In genomic region chr1:154270833-154271232, GRCh38 we compare ENCODE assay signal across 18 cellular contexts. TPM values are rescaled to one million over a fixed set of nuclear protein-coding genes. Genes with fewer than 3 reads are reported as not detected.
DNase-seq lines count a peak whose midpoint lies in the region; ATAC-seq, FAIRE-seq and TF ChIP-seq lines count a peak whose summit lies in the region.
"Had no signal": no experiment of that assay in that cellular context is flagged by ENCODE, and none has a peak within 500 bp of the region (broad histone marks: within the 10 kb centered on the region; RNA-seq: fewer than 3 reads in every experiment).

No MANE protein-coding gene starts in this region.

- DNase-seq in GM12892 (ENCODE audit: insufficient read length) (no peak), mesenchymal stem cell (peak; percentile 2), T1000 (lab: John Stamatoyannopoulos, UW) (no peak), OCI-M1 (lab: John Stamatoyannopoulos, UW) (no peak)
- no peak for DNase-seq in activated CD4-positive, alpha-beta memory T cell treated with anti-CD3 and anti-CD28 coated beads, Interleukin-2, amount 10 ng/mL, durations not matched to agents 7 days and 5 days
- DNase-seq: activated T-cell treated with anti-CD3 and anti-CD28 coated beads, Interleukin-2, amount 50 U/mL, for 1 hour; AML-193; caudate nucleus; GDM1; hypothalamus; lower lobe of right lung; NCI-H1105; psoas muscle had no signal

- H4K91ac ChIP-seq in mesenchymal stem cell (ENCODE audit: low read length), result no peak overlapping the region

- H2BK12ac ChIP-seq in mesenchymal stem cell (ENCODE audit: low read length in 2 of 2), result no peak overlapping the region

- 95% methylated on average over 4 of the region's 5 CpGs for WGBS in mesenchymal stem cell

- no peak overlapping the region for H3K4me3 ChIP-seq in BLaER1
- no peak overlapping the region for H3K4me3 ChIP-seq in mesenchymal stem cell (ENCODE audit: insufficient read depth in 1 of 2, low read depth in 1 of 2, low read length in 2 of 2)
- H3K4me3 ChIP-seq: lower lobe of right lung, psoas muscle had no signal

- no peak for TF ChIP-seq POLR2A in GM12892 (IDR thresholded peaks at IDR 0.05; ENCODE audit: low read depth, low read length)

- no peaks in the 10 kb centered on the region for H3K9me3 Mint-ChIP-seq in activated CD4-positive, alpha-beta memory T cell treated with anti-CD3 and anti-CD28 coated beads, Interleukin-2, amount 10 ng/mL, durations not matched to agents 7 days and 5 days

- peaks cover 64% of the 10 kb centered on the region for H3K36me3 Mint-ChIP-seq in activated CD4-positive, alpha-beta memory T cell treated with anti-CD3 and anti-CD28 coated beads, Interleukin-2, amount 10 ng/mL, durations not matched to agents 7 days and 5 days (ENCODE audit: low read depth)

- no peak overlapping the region for H2BK5ac ChIP-seq in mesenchymal stem cell (ENCODE audit: low read depth, low read length, poor library complexity, severe bottlenecking)

- peak overlapping the region; percentile 94 for H3K27ac Mint-ChIP-seq in activated CD4-positive, alpha-beta memory T cell treated with anti-CD3 and anti-CD28 coated beads, Interleukin-2, amount 10 ng/mL, durations not matched to agents 7 days and 5 days

- H3K4ac ChIP-seq in mesenchymal stem cell (ENCODE audit: low read depth in 1 of 2, low read length in 2 of 2), result no peak overlapping the region

- H3K4me1 Mint-ChIP-seq in activated CD4-positive, alpha-beta memory T cell treated with anti-CD3 and anti-CD28 coated beads, Interleukin-2, amount 10 ng/mL, durations not matched to agents 7 days and 5 days, result peaks cover 46% of the 10 kb centered on the region

- peak; percentile 56 for FAIRE-seq in GM12892 (lab: Jason Lieb, UNC)
- FAIRE-seq: RCC 7860 had no signal

- no peak overlapping the region for H2BK120ac ChIP-seq in mesenchymal stem cell (ENCODE audit: low read depth, low read length)

- H3K4me2 ChIP-seq in BLaER1 (peak overlapping the region; percentile 90; the same call in 1 of the 2 replicates), mesenchymal stem cell (ENCODE audit: low read length, poor library complexity, severe bottlenecking) (no peak overlapping the region)

- H2BK15ac ChIP-seq in mesenchymal stem cell (ENCODE audit: low read depth, poor library complexity, severe bottlenecking), result no peak overlapping the region

- H2AFZ ChIP-seq in mesenchymal stem cell (ENCODE audit: low read depth, low read length), result no peak overlapping the region

- H2AK5ac ChIP-seq in mesenchymal stem cell (ENCODE audit: low read length, severe bottlenecking), result no peak overlapping the region

- H4K8ac ChIP-seq in mesenchymal stem cell (ENCODE audit: low read length), result no peak overlapping the region

- H3K14ac ChIP-seq in mesenchymal stem cell (ENCODE audit: low read length in 2 of 2), result no peak overlapping the region

- H3K4me3 Mint-ChIP-seq in activated CD4-positive, alpha-beta memory T cell treated with anti-CD3 and anti-CD28 coated beads, Interleukin-2, amount 10 ng/mL, durations not matched to agents 7 days and 5 days, result peak overlapping the region; percentile 13

- H3K27ac ChIP-seq in BLaER1, result 0 out of 2 replicates have a peak overlapping the region, but pooled peaks have one; percentile 93
- no peak overlapping the region for H3K27ac ChIP-seq in mesenchymal stem cell (ENCODE audit: low read length, poor library complexity, severe bottlenecking)
- H3K27ac ChIP-seq: lower lobe of right lung, psoas muscle had no signal

- H3K36me3 ChIP-seq in BLaER1 (peaks cover 78% of the 10 kb centered on the region), mesenchymal stem cell (ENCODE audit: control insufficient read depth in 1 of 2, insufficient read depth in 2 of 2, low read depth in 1 of 2, low read length in 2 of 2) (peaks cover 38 to 67% of the 10 kb centered on the region in 2 experiments)

- H3K18ac ChIP-seq in mesenchymal stem cell (ENCODE audit: low read depth in 1 of 2, low read length in 2 of 2), result no peak overlapping the region

- H3K23ac ChIP-seq in mesenchymal stem cell (ENCODE audit: low read length in 2 of 2), result no peak overlapping the region

- H3K9me3 ChIP-seq in BLaER1, result no peaks in the 10 kb centered on the region
- H3K9me3 ChIP-seq in mesenchymal stem cell (ENCODE audit: control insufficient read depth, low read length), result no peaks in the 10 kb centered on the region
- H3K9me3 ChIP-seq: lower lobe of right lung, psoas muscle had no signal

- H3K27me3 ChIP-seq in BLaER1 (no peaks in the 10 kb centered on the region), mesenchymal stem cell (ENCODE audit: control insufficient read depth in 1 of 2, insufficient read depth in 1 of 2, low read length in 2 of 2) (no peaks in the 10 kb centered on the region)

- POLR2A ChIA-PET in activated CD4-positive, alpha-beta memory T cell treated with anti-CD3 and anti-CD28 coated beads, Interleukin-2, amount 10 ng/mL, durations not matched to agents 7 days and 5 days (lab: Charles Lee), result interaction anchor here (1.8 to 4.6 kb wide), 3 partner anchors 52 to 280 kb away, joined by 4 to 34 read pairs (median 6); partner anchors contain the start of gene RPS27

- CTCF ChIA-PET in activated CD4-positive, alpha-beta memory T cell treated with anti-CD3 and anti-CD28 coated beads, Interleukin-2, amount 10 ng/mL, durations not matched to agents 7 days and 5 days (lab: Charles Lee), result interaction anchor here (1.2 to 2.0 kb wide), 5 partner anchors 52 to 280 kb away, joined by 3 to 15 read pairs (median 6); partner anchors contain the start of gene RPS27

- H3K4me1 ChIP-seq in BLaER1, result peaks cover 28% of the 10 kb centered on the region
- peaks cover 4% of the 10 kb centered on the region for H3K4me1 ChIP-seq in mesenchymal stem cell (ENCODE audit: control insufficient read depth, insufficient read depth, low read depth, low read length)

- H3K27me3 Mint-ChIP-seq in activated CD4-positive, alpha-beta memory T cell treated with anti-CD3 and anti-CD28 coated beads, Interleukin-2, amount 10 ng/mL, durations not matched to agents 7 days and 5 days, result no peaks in the 10 kb centered on the region

- peaks cover 28% of the 10 kb centered on the region for H3K79me1 ChIP-seq in mesenchymal stem cell (replicated peaks; ENCODE audit: low read length, poor library complexity, severe bottlenecking)

- no peak for ATAC-seq in HG03025 (IDR thresholded peaks at IDR 0.05; ENCODE audit: low FRiP score, unreplicated experiment)
- ATAC-seq in SK-N-SH treated with all-trans-retinoic acid at 6 μM for 48 hours, result no peak
- ATAC-seq: lower lobe of right lung, psoas muscle had no signal

- H4K20me1 ChIP-seq in BLaER1, result peaks cover 6% of the 10 kb centered on the region; the same call in 1 of the 2 replicates

- H3K9ac ChIP-seq in BLaER1, result no peak overlapping the region
- H3K9ac ChIP-seq in mesenchymal stem cell (ENCODE audit: low read length), result peak overlapping the region; percentile 100

TF ChIP-seq in SK-N-SH treated with all-trans-retinoic acid at 6 μM for 48 hours, 23 proteins besides CTCF, POLR2A, EP300 and RAD21 (continues in another document):
- TF ChIP-seq CSRNP3 (CRISPR knock-in tag; IDR thresholded peaks at IDR 0.05), result no peak
- TF ChIP-seq TCF4 (CRISPR knock-in tag; IDR thresholded peaks at IDR 0.05; ENCODE audit: borderline replicate concordance), result no peak
- no peak for TF ChIP-seq BACH2 (CRISPR knock-in tag; IDR thresholded peaks at IDR 0.05; ENCODE audit: borderline replicate concordance)
- TF ChIP-seq ESRRG (CRISPR knock-in tag; IDR thresholded peaks at IDR 0.05), result no peak
- no peak for TF ChIP-seq OSR1 (CRISPR knock-in tag; IDR thresholded peaks at IDR 0.05)
- no peak for TF ChIP-seq ARNTL (CRISPR knock-in tag; IDR thresholded peaks at IDR 0.05; ENCODE audit: borderline replicate concordance, low read depth)
- TF ChIP-seq ZNF8 (CRISPR knock-in tag; IDR thresholded peaks at IDR 0.05), result no peak

RNA-seq across cellular contexts. Expression of gene HAX1, which starts 1.6 kb away (rescaled TPM):
- polyA plus RNA-seq in GM12892 (2012; ENCODE audit: missing spikeins), result 107 TPM
- 100 to 1,000 TPM; 141 to 142 TPM for total RNA-seq in activated CD4-positive, alpha-beta memory T cell treated with anti-CD3 and anti-CD28 coated beads, Interleukin-2, amount 10 ng/mL, durations not matched to agents 7 days and 5 days
- polyA plus RNA-seq in mesenchymal stem cell (2013, experiment 1 of 2), result 83.7 TPM
- 81.9 TPM for polyA plus RNA-seq in mesenchymal stem cell (2013, experiment 2 of 2)

RNA-seq across cellular contexts. Expression of gene AQP10, which starts 50.1 kb away (rescaled TPM):
- polyA plus RNA-seq in GM12892 (2012; ENCODE audit: missing spikeins), result not detected
- not detected for total RNA-seq in activated CD4-positive, alpha-beta memory T cell treated with anti-CD3 and anti-CD28 coated beads, Interleukin-2, amount 10 ng/mL, durations not matched to agents 7 days and 5 days
- not detected for polyA plus RNA-seq in mesenchymal stem cell (2013, experiment 1 of 2)
- polyA plus RNA-seq in mesenchymal stem cell (2013, experiment 2 of 2), result not detected
- total RNA-seq: NCI-H460, psoas muscle had no signal

RNA-seq across cellular contexts. Expression of gene UBAP2L, which starts 50.1 kb away (rescaled TPM):
- 123 TPM for polyA plus RNA-seq in GM12892 (2012; ENCODE audit: missing spikeins)
- total RNA-seq in activated CD4-positive, alpha-beta memory T cell treated with anti-CD3 and anti-CD28 coated beads, Interleukin-2, amount 10 ng/mL, durations not matched to agents 7 days and 5 days, result 100 to 1,000 TPM; 155 to 157 TPM
- 174 TPM for polyA plus RNA-seq in mesenchymal stem cell (2013, experiment 1 of 2)
- polyA plus RNA-seq in mesenchymal stem cell (2013, experiment 2 of 2), result 166 TPM

RNA-seq across cellular contexts. Expression of gene ATP8B2, which starts 54.5 kb away (rescaled TPM):
- polyA plus RNA-seq in GM12892 (2012; ENCODE audit: missing spikeins), result 6.1 TPM
- 100 to 1,000 TPM; 142 to 149 TPM for total RNA-seq in activated CD4-positive, alpha-beta memory T cell treated with anti-CD3 and anti-CD28 coated beads, Interleukin-2, amount 10 ng/mL, durations not matched to agents 7 days and 5 days
- 50.2 TPM for polyA plus RNA-seq in mesenchymal stem cell (2013, experiment 1 of 2)
- polyA plus RNA-seq in mesenchymal stem cell (2013, experiment 2 of 2), result 47.9 TPM
